ENCODE assay signal across 22 cellular contexts in the genomic region with DNA sequence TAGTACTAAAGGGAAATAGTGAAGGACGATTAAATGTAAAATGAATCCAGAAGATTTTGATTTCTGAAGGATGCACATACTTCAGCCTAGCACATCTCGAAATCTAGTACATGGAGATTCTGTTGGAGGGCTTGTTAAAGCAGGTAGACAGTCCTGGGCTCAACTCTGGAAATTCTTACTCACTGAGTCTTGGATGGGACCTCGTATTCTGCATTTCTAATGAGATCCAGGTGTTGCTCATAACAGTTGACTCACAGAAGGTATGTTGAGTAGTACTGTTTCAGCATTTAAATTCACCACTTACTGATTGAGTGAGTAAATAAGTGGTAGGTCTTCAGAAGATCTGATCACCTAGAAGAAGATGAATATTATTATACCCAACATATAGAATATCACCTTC.
DNase-seq lines count a peak whose midpoint lies in the region; FAIRE-seq and TF ChIP-seq lines count a peak whose summit lies in the region.
"Had no signal": no experiment of that assay in that cellular context is flagged by ENCODE, and none has a peak within 500 bp of the region (broad histone marks: within the 10 kb centered on the region; RNA-seq: fewer than 3 reads in every experiment).

No MANE protein-coding gene starts in this region.

- no peaks in the 10 kb centered on the region for H3K9me3 ChIP-seq in OCI-LY7 (ENCODE audit: low read length)
- H3K9me3 ChIP-seq: BE2C had no signal

- H3K4me1 ChIP-seq in OCI-LY7 (ENCODE audit: insufficient read depth, low read length, poor library complexity, severe bottlenecking), result no peaks in the 10 kb centered on the region
- H3K4me1 ChIP-seq: A549; BE2C; BLaER1 treated with 17β-estradiol and CSF1 and Interleukin-3, amounts not matched to agents 10 nM and 100 nM had no signal

- H4K20me1 ChIP-seq in OCI-LY7 (ENCODE audit: insufficient read depth, low read length), result no peaks in the 10 kb centered on the region
- H4K20me1 ChIP-seq: BLaER1 treated with 17β-estradiol and CSF1 and Interleukin-3, amounts not matched to agents 10 nM and 100 nM had no signal

- H3K9me2 ChIP-seq in OCI-LY7 (ENCODE audit: insufficient read depth, low read length), result no peaks in the 10 kb centered on the region

- intact Hi-C loops in OCI-LY7 (cut with micrococcal nuclease; ENCODE audit: unreplicated experiment), result no loop called here
- intact Hi-C loops in head of caudate nucleus (cut with DNase I), result no loop called here

- TF ChIP-seq CTCF in OCI-LY7 (conservative IDR thresholded peaks at IDR 0.05; ENCODE audit: low read length) (no peak), epithelial cell of esophagus (IDR thresholded peaks at IDR 0.05; ENCODE audit: insufficient read depth, low read depth, low read length, missing control alignments) (no peak)

- H3K4me3 ChIP-seq in OCI-LY7 (ENCODE audit: low read depth, low read length, poor library complexity, severe bottlenecking) (no peak overlapping the region), epithelial cell of esophagus (ENCODE audit: low read length) (no peak overlapping the region)
- H3K4me3 ChIP-seq: A549; BLaER1 treated with 17β-estradiol and CSF1 and Interleukin-3, amounts not matched to agents 10 nM and 100 nM; GM23338 had no signal

- CTCF ChIA-PET in OCI-LY7 (lab: Charles Lee; ENCODE audit: unreplicated experiment), result no interaction called here

- DNase-seq in OCI-LY7 (ENCODE audit: low spot score) (no peak), epithelial cell of esophagus (ENCODE audit: low read depth) (peak; percentile 62), kidney tubule cell (ENCODE audit: low spot score) (peak; percentile 78), NCI-H187 treated with DMSO at 0.1 percent for 48 hours (lab: John Stamatoyannopoulos, UW) (no peak), urothelium cell line (ENCODE audit: low spot score) (no peak), head of caudate nucleus (no peak)
- DNase-seq: 8988T; ACHN; AML-193; BE2C; CD4-positive, alpha-beta T cell; CD8-positive, alpha-beta memory T cell; DMS 273 treated with DMSO at 0.1 percent for 48 hours; DMS79; GF-D8; H9 had no signal

- BruUV-seq in OCI-LY7 (replicated peaks; lab: Mats Ljungman, UMichigan), result no TSS peak

- FAIRE-seq in urothelium cell line (lab: Jason Lieb, UNC), result no peak
- FAIRE-seq: A549, D721Med, GM12891, GM18507 had no signal

- POLR2A ChIA-PET in OCI-LY7 (lab: Charles Lee), result no interaction called here

- no peak overlapping the region for H3K4me2 ChIP-seq in OCI-LY7 (ENCODE audit: low read length)
- H3K4me2 ChIP-seq: A549; BLaER1 treated with 17β-estradiol and CSF1 and Interleukin-3, amounts not matched to agents 10 nM and 100 nM; GM23338 had no signal

- H2AFZ ChIP-seq in OCI-LY7 (ENCODE audit: low read length), result 0 out of 2 replicates have a peak overlapping the region, but pooled peaks have one; percentile 3
- H2AFZ ChIP-seq: GM23338 had no signal

- no peaks in the 10 kb centered on the region for H3K36me3 ChIP-seq in OCI-LY7 (ENCODE audit: insufficient read depth, low read length)
- H3K36me3 ChIP-seq: BE2C; BLaER1 treated with 17β-estradiol and CSF1 and Interleukin-3, amounts not matched to agents 10 nM and 100 nM had no signal

- no peak overlapping the region for H3K27ac ChIP-seq in OCI-LY7 (ENCODE audit: low read depth, low read length, poor library complexity, severe bottlenecking)
- H3K27ac ChIP-seq: A549; BLaER1 treated with 17β-estradiol and CSF1 and Interleukin-3, amounts not matched to agents 10 nM and 100 nM had no signal

- no peaks in the 10 kb centered on the region for H3K79me2 ChIP-seq in OCI-LY7 (ENCODE audit: insufficient read depth, low read depth, low read length)

Comparison
In these comparisons a context has a peak if more than half of its experiments do, and no peak if none do; other contexts are left out.
1. DNase-seq: peak in epithelial cell of esophagus (single experiment) and kidney tubule cell (single experiment); none in OCI-LY7 (single experiment), NCI-H187 treated with DMSO at 0.1 percent for 48 hours (single experiment), urothelium cell line (single experiment) and head of caudate nucleus (0 of 42).